19 cellular contexts compared by ENCODE assay signal in genomic region chr2:127376265-127376664, GRCh38. TPM values are rescaled to one million over a fixed set of nuclear protein-coding genes. Genes with fewer than 3 reads are reported as not detected.
DNase-seq lines count a peak whose midpoint lies in the region; ATAC-seq and TF ChIP-seq lines count a peak whose summit lies in the region.
"Had no signal": no experiment of that assay in that cellular context is flagged by ENCODE, and none has a peak within 500 bp of the region (broad histone marks: within the 10 kb centered on the region; RNA-seq: fewer than 3 reads in every experiment).

No MANE protein-coding gene starts in this region.

- no peak for DNase-seq in AG04450 (ENCODE audit: low read depth, low spot score)
- DNase-seq in T-helper 17 cell = no peak
- DNase-seq in endodermal cell = no peak
- no peak for DNase-seq in GOT3 (lab: John Stamatoyannopoulos, UW)
- DNase-seq in NOMO-1 (lab: John Stamatoyannopoulos, UW; ENCODE audit: unreplicated experiment in 2 of 2) = no peak
- no peak for DNase-seq in uterus
- DNase-seq: 8988T; ACHN; AML-193; Caco-2; Calu3; CD4-positive, alpha-beta T cell; CD8-positive, alpha-beta T cell; DMS79 treated with DMSO at 0.1 percent for 48 hours; GF-D8 had no signal

- no peak for TF ChIP-seq POLR2A in uterus (IDR thresholded peaks at IDR 0.05)

- H3K4me1 Mint-ChIP-seq in T-helper 17 cell (peaks cover 20% of the 10 kb centered on the region), endodermal cell (no peaks in the 10 kb centered on the region)

- H3K4me3 ChIP-seq in AG04450 (ENCODE audit: low read depth, low read length) (no peak overlapping the region), endodermal cell (ENCODE audit: low read length) (peak overlapping the region; percentile 16), uterus (no peak overlapping the region)

- H3K9me3 ChIP-seq in AG04450 (ENCODE audit: control insufficient read depth, insufficient read depth, low read length) (peaks cover 4% of the 10 kb centered on the region), T-helper 17 cell (ENCODE audit: control insufficient read depth, low read length, poor library complexity, severe bottlenecking) (peaks cover 5% of the 10 kb centered on the region), endodermal cell (ENCODE audit: control insufficient read depth, low read length) (peaks cover 65% of the 10 kb centered on the region), uterus (no peaks in the 10 kb centered on the region)

- H3K27me3 ChIP-seq in AG04450 (ENCODE audit: control insufficient read depth, insufficient read depth, low read length) = no peaks in the 10 kb centered on the region
- no peaks in the 10 kb centered on the region for H3K27me3 ChIP-seq in endodermal cell (ENCODE audit: control insufficient read depth, insufficient read depth, low read length, poor library complexity, severe bottlenecking)
- no peaks in the 10 kb centered on the region for H3K27me3 ChIP-seq in uterus
- H3K27me3 ChIP-seq: BLaER1 treated with 17β-estradiol and CSF1 and Interleukin-3, amounts not matched to agents 10 nM and 100 nM had no signal

- H3K36me3 Mint-ChIP-seq in T-helper 17 cell (ENCODE audit: low read depth) (no peaks in the 10 kb centered on the region), endodermal cell (ENCODE audit: low read depth) (peaks cover 43% of the 10 kb centered on the region)

- ATAC-seq in T-helper 17 cell = no peak
- ATAC-seq: CD8-positive, alpha-beta T cell had no signal

- H3K27ac Mint-ChIP-seq in T-helper 17 cell (no peak overlapping the region), endodermal cell (no peak overlapping the region)
- H3K27ac Mint-ChIP-seq: B cell; CD4-positive, alpha-beta T cell; CD8-positive, alpha-beta T cell had no signal

- H3K27ac ChIP-seq in AG04450 (ENCODE audit: low read depth, low read length) (peak overlapping the region; percentile 4), endodermal cell (ENCODE audit: low read depth, low read length) (no peak overlapping the region), uterus (no peak overlapping the region)
- H3K27ac ChIP-seq: BLaER1 treated with 17β-estradiol and CSF1 and Interleukin-3, amounts not matched to agents 10 nM and 100 nM; C4-2B had no signal

- H3K9ac ChIP-seq in endodermal cell (ENCODE audit: extremely low read depth, low read length, poor library complexity, severe bottlenecking) = no peak overlapping the region
- H3K9ac ChIP-seq: BLaER1 treated with 17β-estradiol and CSF1 and Interleukin-3, amounts not matched to agents 10 nM and 100 nM had no signal

- H3K4me3 Mint-ChIP-seq in T-helper 17 cell (peak overlapping the region; percentile 7), endodermal cell (no peak overlapping the region)
- H3K4me3 Mint-ChIP-seq: B cell; CD4-positive, alpha-beta T cell; CD8-positive, alpha-beta T cell had no signal

- WGBS in endodermal cell (ENCODE audit: insufficient coverage in 1 of 2, insufficient read length in 1 of 2), 2 experiments = 91 to 95% methylated on average over 8 of the region's 8 CpGs

- H3K4me1 ChIP-seq in endodermal cell (ENCODE audit: control insufficient read depth, insufficient read depth, low read length) = no peaks in the 10 kb centered on the region
- H3K4me1 ChIP-seq in uterus = no peaks in the 10 kb centered on the region

- H3K27me3 Mint-ChIP-seq in T-helper 17 cell = no peaks in the 10 kb centered on the region
- H3K27me3 Mint-ChIP-seq in endodermal cell (ENCODE audit: insufficient read depth) = no peaks in the 10 kb centered on the region
- H3K27me3 Mint-ChIP-seq: B cell; CD4-positive, alpha-beta T cell had no signal

- H3K36me3 ChIP-seq in endodermal cell (ENCODE audit: control insufficient read depth, insufficient read depth, low read length) = peaks cover 7% of the 10 kb centered on the region
- no peaks in the 10 kb centered on the region for H3K36me3 ChIP-seq in uterus

- intact Hi-C loops in uterus (cut with DNase I; ENCODE audit: low total_unique reads) = no loop called here

- TF ChIP-seq CTCF in AG04450 (IDR thresholded peaks at IDR 0.05; ENCODE audit: low read depth, low read length) = no peak
- TF ChIP-seq CTCF in endodermal cell (conservative IDR thresholded peaks at IDR 0.05) = no peak
- TF ChIP-seq CTCF in uterus (IDR thresholded peaks at IDR 0.05) = no peak

- POLR2A ChIA-PET in AG04450 (lab: Yijun Ruan, JAX) = interaction anchor here (0.6 kb wide), 1 partner anchor 22 kb away, joined by 3 read pairs; no protein-coding TSS in a partner anchor

- H3K9me3 Mint-ChIP-seq in endodermal cell = peaks cover 62% of the 10 kb centered on the region

- CTCF ChIA-PET in AG04450 (lab: Charles Lee) = no interaction called here

RNA-seq across cellular contexts. Expression of gene MAP3K2, which starts 11.5 kb away (rescaled TPM):
- 14.9 and 15.5 TPM in 2 replicates for polyA plus RNA-seq in AG04450 (2011; rRNA removed)
- 26.8 and 36.7 TPM in 2 replicates for polyA minus RNA-seq in AG04450 (2011; rRNA and poly(A)+ RNA removed)
- total RNA-seq in T-helper 17 cell (100 to 1,000 TPM in 1 of 2 donors, 10 to 100 TPM in 1; 91.0 to 100 TPM), endodermal cell (10 to 100 TPM; 27.9 to 31.6 TPM), uterus (10 to 100 TPM; 25.9 to 98.4 (median 75.0) TPM)
- 16.3 TPM for polyA plus RNA-seq in endodermal cell (2013, experiment 1 of 2)
- polyA plus RNA-seq in endodermal cell (2013, experiment 2 of 2) = 15.5 TPM

RNA-seq across cellular contexts. Expression of gene PROC, which starts 42.0 kb away (rescaled TPM):
- polyA plus RNA-seq in AG04450 (2011; rRNA removed) = not detected in 2 replicates
- not detected in 2 replicates for polyA minus RNA-seq in AG04450 (2011; rRNA and poly(A)+ RNA removed)
- total RNA-seq in T-helper 17 cell (not detected), endodermal cell (under 1 TPM; 0.46 to 0.51 TPM), uterus (under 1 TPM in 1 of 4 donors, not detected in 3; 0.21 TPM)
- 1.0 TPM for polyA plus RNA-seq in endodermal cell (2013, experiment 1 of 2)
- 0.66 TPM for polyA plus RNA-seq in endodermal cell (2013, experiment 2 of 2)
- total RNA-seq: A673, B cell had no signal
